18 cellular contexts compared by ENCODE assay signal in the genomic region with DNA sequence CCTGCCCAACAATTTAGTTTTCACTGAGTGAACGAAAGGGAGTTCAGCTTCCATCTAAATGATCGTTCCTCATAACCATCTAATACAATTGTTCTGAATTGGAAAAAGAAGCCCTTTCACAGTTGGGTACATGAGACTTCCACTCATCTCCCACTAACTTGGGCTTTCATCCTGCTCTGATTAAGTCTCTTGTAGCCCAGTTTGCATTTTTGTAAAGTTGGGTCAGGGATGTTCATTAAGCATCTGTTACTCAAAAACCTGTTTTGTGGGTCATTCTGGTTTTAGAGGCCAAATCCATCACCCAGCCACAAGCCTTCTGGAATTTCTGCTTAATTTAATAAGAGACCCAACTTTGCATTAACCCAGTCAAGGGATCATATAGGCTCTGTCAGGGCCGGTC.
"Had no signal": no experiment of that assay in that cellular context is flagged by ENCODE, and none has a peak within 500 bp of the region (broad histone marks: within the 10 kb centered on the region; RNA-seq: fewer than 3 reads in every experiment).

No MANE protein-coding gene starts in this region.

- ATAC-seq: heart left ventricle; left lung; stimulated activated naive CD8-positive, alpha-beta T cell treated with anti-CD3 and anti-CD28 coated beads, Interleukin-15, amount 100 ng/mL, for 72 hours had no signal

- H3K36me3 Mint-ChIP-seq: activated naive CD4-positive, alpha-beta T cell treated with anti-CD3 and anti-CD28 coated beads, Interleukin-2, amount 50 U/mL, for 24 hours; memory B cell had no signal

- H3K27me3 Mint-ChIP-seq: activated CD4-positive, alpha-beta T cell treated with anti-CD3 and anti-CD28 coated beads, Interleukin-2, amount 10 ng/mL, durations not matched to agents 24 days and 14 days; activated naive CD4-positive, alpha-beta T cell treated with anti-CD3 and anti-CD28 coated beads, Interleukin-2, amount 50 U/mL, for 24 hours; memory B cell; stimulated activated naive CD8-positive, alpha-beta T cell treated with anti-CD3 and anti-CD28 coated beads, Interleukin-15, amount 100 ng/mL, for 72 hours had no signal

- H3K4me1 ChIP-seq: heart left ventricle, left lung, testis had no signal

- H3K27ac ChIP-seq: dorsolateral prefrontal cortex, left lung, ovary, testis had no signal

- H3K9me3 ChIP-seq: esophagus squamous epithelium, heart left ventricle, left lung, ovary, testis had no signal

- H3K9me3 Mint-ChIP-seq: activated CD4-positive, alpha-beta T cell treated with anti-CD3 and anti-CD28 coated beads, Interleukin-2, amount 10 ng/mL, durations not matched to agents 24 days and 14 days; activated T-helper 2 cell treated with anti-CD3 and anti-CD28 coated beads, Interferon-gamma antibody, Interleukin-2, Interleukin-4, amounts not matched to agents 10 μg/mL and 5 μg/mL and 100 μg/mL, durations not matched to agents 14 hours and 24 hours and 36 hours; memory B cell; neural crest cell; stimulated activated naive CD8-positive, alpha-beta T cell treated with anti-CD3 and anti-CD28 coated beads, Interleukin-15, amount 100 ng/mL, for 72 hours; T-helper 1 cell treated with Interleukin-12 subunit alpha and Interleukin-12 subunit beta and Interleukin-4 antibody, amounts not matched to agents 30 μg/mL and 1 μg/mL, for 36 hours had no signal

- H3K27ac Mint-ChIP-seq: activated CD4-positive, alpha-beta T cell treated with anti-CD3 and anti-CD28 coated beads, Interleukin-2, amount 10 ng/mL, durations not matched to agents 24 days and 14 days; activated naive CD4-positive, alpha-beta T cell treated with anti-CD3 and anti-CD28 coated beads, Interleukin-2, amount 50 U/mL, for 24 hours; activated T-helper 2 cell treated with anti-CD3 and anti-CD28 coated beads, Interferon-gamma antibody, Interleukin-2, Interleukin-4, amounts not matched to agents 10 μg/mL and 5 μg/mL and 100 μg/mL, durations not matched to agents 14 hours and 24 hours and 36 hours; memory B cell; stimulated activated naive CD8-positive, alpha-beta T cell treated with anti-CD3 and anti-CD28 coated beads, Interleukin-15, amount 100 ng/mL, for 72 hours; T-helper 1 cell treated with Interleukin-12 subunit alpha and Interleukin-12 subunit beta and Interleukin-4 antibody, amounts not matched to agents 30 μg/mL and 1 μg/mL, for 36 hours had no signal

- DNase-seq: activated CD4-positive, alpha-beta T cell treated with anti-CD3 and anti-CD28 coated beads, Interleukin-2, amount 10 ng/mL, durations not matched to agents 24 days and 14 days; activated CD8-positive, alpha-beta memory T cell treated with anti-CD3 and anti-CD28 coated beads for 24 hours; amygdala; dorsolateral prefrontal cortex; esophagus squamous epithelium; heart left ventricle; islet precursor cell; left lung; ovary; stimulated activated CD4-positive, alpha-beta T cell treated with anti-CD3 and anti-CD28 coated beads, Interleukin-15, amount 100 ng/mL, for 24 hours; stimulated activated CD4-positive, alpha-beta T cell treated with anti-CD3 and anti-CD28 coated beads, Interleukin-4, amount 100 ng/mL, for 24 hours; stimulated activated naive CD8-positive, alpha-beta T cell treated with anti-CD3 and anti-CD28 coated beads, Interleukin-15, amount 100 ng/mL, for 72 hours; testis had no signal

- H3K27me3 ChIP-seq: esophagus squamous epithelium, heart left ventricle, left lung, ovary, testis had no signal

- H3K4me3 Mint-ChIP-seq: activated CD4-positive, alpha-beta T cell treated with anti-CD3 and anti-CD28 coated beads, Interleukin-2, amount 10 ng/mL, durations not matched to agents 24 days and 14 days; activated naive CD4-positive, alpha-beta T cell treated with anti-CD3 and anti-CD28 coated beads, Interleukin-2, amount 50 U/mL, for 24 hours; memory B cell; neural crest cell; stimulated activated naive CD8-positive, alpha-beta T cell treated with anti-CD3 and anti-CD28 coated beads, Interleukin-15, amount 100 ng/mL, for 72 hours; T-helper 1 cell treated with Interleukin-12 subunit alpha and Interleukin-12 subunit beta and Interleukin-4 antibody, amounts not matched to agents 30 μg/mL and 1 μg/mL, for 36 hours had no signal

- H3K4me3 ChIP-seq: dorsolateral prefrontal cortex, esophagus squamous epithelium, heart left ventricle, left lung, ovary, testis had no signal

- H3K36me3 ChIP-seq: esophagus squamous epithelium, heart left ventricle, left lung, ovary had no signal

- H3K4me1 Mint-ChIP-seq: activated CD4-positive, alpha-beta T cell treated with anti-CD3 and anti-CD28 coated beads, Interleukin-2, amount 10 ng/mL, durations not matched to agents 24 days and 14 days; activated naive CD4-positive, alpha-beta T cell treated with anti-CD3 and anti-CD28 coated beads, Interleukin-2, amount 50 U/mL, for 24 hours; memory B cell; stimulated activated naive CD8-positive, alpha-beta T cell treated with anti-CD3 and anti-CD28 coated beads, Interleukin-15, amount 100 ng/mL, for 72 hours had no signal
